In the genomic region with DNA sequence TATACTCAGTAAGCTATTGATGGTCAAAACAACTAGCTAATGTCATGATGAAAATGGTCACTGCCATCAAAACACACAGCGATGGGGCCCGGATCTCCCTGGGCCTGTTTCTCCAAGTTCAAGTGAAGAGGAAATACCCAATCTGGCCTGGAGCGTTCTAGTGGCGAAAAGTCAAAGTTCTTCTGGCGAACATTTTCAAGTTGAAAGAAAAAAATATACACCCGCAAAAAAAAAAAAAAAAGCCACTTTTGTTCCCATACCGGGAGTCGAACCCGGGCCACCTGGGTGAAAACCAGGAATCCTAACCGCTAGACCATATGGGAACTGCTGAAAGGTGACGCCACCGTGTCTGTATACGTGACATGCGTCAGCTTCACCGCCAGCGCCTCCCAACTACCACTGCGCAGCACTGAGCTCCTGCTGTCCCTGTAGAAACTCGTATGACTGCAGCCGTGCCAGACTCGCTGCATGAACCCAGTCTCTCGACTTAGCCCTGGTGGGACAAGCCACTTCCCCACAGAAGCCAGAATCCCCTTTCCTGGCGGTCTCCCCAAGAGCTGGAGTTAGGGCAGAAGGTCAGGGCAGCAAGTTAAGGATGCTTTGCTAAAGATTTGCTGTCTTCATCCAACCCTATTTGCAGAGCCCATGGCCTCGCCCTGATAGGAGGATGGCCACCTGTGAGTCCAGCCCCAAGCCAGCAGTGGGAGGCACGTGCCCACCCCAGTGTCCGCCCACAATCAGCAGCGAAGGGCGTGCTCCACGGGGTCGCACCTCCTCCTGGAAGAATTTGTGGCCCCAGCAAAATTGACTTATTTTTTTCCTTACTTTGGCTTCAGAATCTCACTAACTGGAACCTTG, we compare ENCODE assay signal across 8 cellular contexts. TPM values are rescaled to one million over a fixed set of nuclear protein-coding genes. Genes with fewer than 3 reads are reported as not detected.
A peak's percentile ranks its signal among the peaks of the same experiment; 100 is the strongest.
DNase-seq lines count a peak whose midpoint lies in the region; ATAC-seq, FAIRE-seq and TF ChIP-seq lines count a peak whose summit lies in the region.

No MANE protein-coding gene starts in this region.

- no peaks in the 10 kb centered on the region for H3K9me3 ChIP-seq in iPS DF 6.9 (ENCODE audit: control insufficient read depth, insufficient read depth, low read length)
- no peaks in the 10 kb centered on the region for H3K9me3 ChIP-seq in testis

- intact Hi-C loops in sciatic nerve (cut with DNase I), result no loop called here
- intact Hi-C loops in testis (cut with DNase I; ENCODE audit: low total_unique reads), result loop anchor here (5.0 kb wide), 1 partner anchor 155 kb away; a partner anchor contains a TSS

- TF ChIP-seq CTCF in D721Med (IDR thresholded peaks at IDR 0.05; ENCODE audit: insufficient read depth, missing control alignments), result no peak
- TF ChIP-seq CTCF in LNCaP clone FGC (IDR thresholded peaks at IDR 0.05; ENCODE audit: control insufficient read depth, extremely low read depth, insufficient read depth), result no peak
- no peak for TF ChIP-seq CTCF in testis (IDR thresholded peaks at IDR 0.05)

- H3K27ac ChIP-seq in iPS DF 6.9 (ENCODE audit: low read length) (no peak overlapping the region), testis (no peak overlapping the region)

- peaks cover 5% of the 10 kb centered on the region; the same call in 1 of the 2 replicates for H3K36me3 ChIP-seq in iPS DF 6.9 (ENCODE audit: control insufficient read depth, insufficient read depth, low read length)
- no peaks in the 10 kb centered on the region for H3K36me3 ChIP-seq in testis (ENCODE audit: low read depth, missing control alignments)

- FAIRE-seq in D721Med (lab: Jason Lieb, UNC), result no peak

- WGBS in iPS DF 6.9 (ENCODE audit: insufficient coverage, insufficient read length), result no CpG with 5 or more reads among the region's 29 CpGs
- WGBS in testis, 2 donors, result 52 to 59% methylated on average over 28 to 29 of the region's 29 CpGs

- peak; percentile 69 for ATAC-seq in sciatic nerve
- ATAC-seq in HG02884 (IDR thresholded peaks at IDR 0.05; ENCODE audit: unreplicated experiment), result no peak

- H3K4me1 ChIP-seq in iPS DF 6.9 (ENCODE audit: control insufficient read depth, insufficient read depth, low read length), result peaks cover 4% of the 10 kb centered on the region; the same call in 1 of the 2 replicates
- peaks cover 5% of the 10 kb centered on the region for H3K4me1 ChIP-seq in testis

- no peaks in the 10 kb centered on the region for H3K27me3 ChIP-seq in iPS DF 6.9 (ENCODE audit: control insufficient read depth, insufficient read depth, low read length)
- H3K27me3 ChIP-seq in testis, result no peaks in the 10 kb centered on the region

- no peak for TF ChIP-seq POLR2A in testis (IDR thresholded peaks at IDR 0.05)

- DNase-seq in D721Med (ENCODE audit: insufficient read length, low spot score), result peak; percentile 83
- DNase-seq in LNCaP clone FGC (ENCODE audit: low read depth), result peak; percentile 52
- peak; percentile 47 for DNase-seq in T follicular helper cell (ENCODE audit: low read depth)
- peak; percentile 81 for DNase-seq in brain pericyte (ENCODE audit: low read depth, low spot score)
- no peak for DNase-seq in iPS DF 6.9 (ENCODE audit: low read depth, low spot score)
- peak; percentile 85 for DNase-seq in sciatic nerve (ENCODE audit: low spot score)
- no peak for DNase-seq in testis

- H3K4me3 ChIP-seq in LNCaP clone FGC (ENCODE audit: low read depth, low read length) (peak overlapping the region; percentile 58), iPS DF 6.9 (ENCODE audit: low read length) (peak overlapping the region; percentile 80; the same call in 1 of the 2 replicates), testis (no peak overlapping the region)

RNA-seq across cellular contexts. Expression of a gene that starts 5.6 kb away (rescaled TPM):
- total RNA-seq in sciatic nerve (43.0 TPM), testis (100 to 1,000 TPM; 103 to 109 TPM)
- 57.1 TPM for polyA plus RNA-seq in testis (ENCODE audit: insufficient read depth, low read depth, low replicate concordance)

RNA-seq across cellular contexts. Expression of a gene that starts 18.8 kb away (rescaled TPM):
- total RNA-seq in sciatic nerve, result 44.7 TPM
- total RNA-seq in testis, result 10 to 100 TPM; 23.4 to 33.0 TPM
- 23.3 TPM for polyA plus RNA-seq in testis (ENCODE audit: insufficient read depth, low read depth, low replicate concordance)

Comparison
In these comparisons a context has a peak if more than half of its experiments do, and no peak if none do; other contexts are left out.
1. DNase-seq: peak in D721Med (single experiment), LNCaP clone FGC (single experiment), T follicular helper cell (single experiment), brain pericyte (single experiment) and sciatic nerve (single experiment); none in iPS DF 6.9 (single experiment) and testis (single experiment).
2. H3K4me3 ChIP-seq: peak in LNCaP clone FGC (single experiment) and iPS DF 6.9 (single experiment); none in testis (0 of 2).